Comparison of ENCODE assay signal across 1 cellular context in genomic region chr5:32574540-32575175, GRCh38.
TF ChIP-seq lines count a peak whose summit lies in the region.

No MANE protein-coding gene starts in this region.

TF ChIP-seq in GM12878, 131 proteins besides CTCF, POLR2A, EP300 and RAD21:
- no peak for TF ChIP-seq ZNF622 (IDR thresholded peaks at IDR 0.05)
- TF ChIP-seq IKZF2 (IDR thresholded peaks at IDR 0.05), result no peak
- TF ChIP-seq ZBTB33 (IDR thresholded peaks at IDR 0.05), result no peak
- no peak for TF ChIP-seq ZBTB11 (CRISPR knock-in tag; IDR thresholded peaks at IDR 0.05)
- TF ChIP-seq ATF7 (IDR thresholded peaks at IDR 0.05; ENCODE audit: low read depth), result no peak
- no peak for TF ChIP-seq MLLT1 (IDR thresholded peaks at IDR 0.05)
- no peak for TF ChIP-seq SRF (IDR thresholded peaks at IDR 0.05; ENCODE audit: low read depth in 2 of 2, low read length in 2 of 2)
- no peak for TF ChIP-seq BCL3 (IDR thresholded peaks at IDR 0.05; ENCODE audit: borderline replicate concordance, insufficient read depth, low read depth, low read length, poor library complexity, severe bottlenecking)
TF ChIP-seq in GM12878: peak in this region for 0.
